8 cellular contexts compared by ENCODE assay signal in the genomic region with DNA sequence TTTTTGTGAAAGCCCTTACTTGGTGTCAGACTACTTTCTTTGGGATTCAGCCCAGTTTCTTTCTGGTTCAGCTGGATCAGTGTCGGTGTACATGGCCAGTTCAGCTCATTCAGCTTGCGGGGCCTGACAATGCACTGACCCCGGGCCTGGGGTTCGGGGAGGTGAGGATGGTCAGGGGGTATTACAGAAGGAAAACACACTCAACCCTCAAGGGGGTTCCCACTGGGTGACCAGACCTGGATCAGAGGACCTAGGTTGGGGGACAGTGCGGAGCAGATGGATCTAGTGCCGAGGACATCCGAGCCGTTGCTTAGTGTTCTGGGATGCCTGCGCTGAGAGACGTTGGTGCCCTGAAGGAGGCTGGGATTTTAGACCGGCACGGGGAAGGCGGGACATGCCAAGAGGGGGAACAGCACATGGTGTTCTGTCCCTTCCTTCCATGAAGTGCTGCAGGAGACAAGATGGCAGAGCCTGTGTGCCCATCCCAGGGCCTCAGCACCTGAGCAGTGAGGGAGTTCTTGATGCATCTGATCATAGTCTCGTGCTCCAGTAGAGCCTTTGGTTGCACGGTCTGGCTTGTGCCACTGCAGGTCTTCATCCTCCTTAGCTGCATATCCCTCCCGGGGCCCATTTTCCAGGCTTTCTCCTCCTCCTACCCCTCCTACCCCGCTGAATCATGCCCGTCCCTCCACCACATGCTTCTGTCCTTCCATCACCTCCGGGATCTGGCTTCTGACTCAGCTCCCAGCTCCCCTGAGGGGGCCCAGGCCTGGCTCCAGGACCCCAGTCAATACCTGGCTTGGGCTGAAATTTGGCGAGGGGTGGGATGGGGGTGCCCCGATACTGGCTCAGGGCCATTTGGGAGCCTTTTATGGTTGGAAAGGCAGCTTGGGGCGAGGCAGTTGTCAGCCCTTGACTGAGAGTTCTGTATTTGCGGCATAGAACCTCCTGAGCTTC. TPM values are rescaled to one million over a fixed set of nuclear protein-coding genes. Genes with fewer than 3 reads are reported as not detected.
A peak's percentile ranks its signal among the peaks of the same experiment; 100 is the strongest.
DNase-seq lines count a peak whose midpoint lies in the region; ATAC-seq, FAIRE-seq and TF ChIP-seq lines count a peak whose summit lies in the region.
"Had no signal": no experiment of that assay in that cellular context is flagged by ENCODE, and none has a peak within 500 bp of the region (broad histone marks: within the 10 kb centered on the region; RNA-seq: fewer than 3 reads in every experiment).

No MANE protein-coding gene starts in this region.

- H3K4me1 ChIP-seq in IMR-90 (ENCODE audit: control insufficient read depth, insufficient read depth, low read length) (peaks cover 27% of the 10 kb centered on the region), left lung (no peaks in the 10 kb centered on the region)

- peaks cover 38% of the 10 kb centered on the region for H3K36me3 ChIP-seq in IMR-90 (ENCODE audit: control insufficient read depth, insufficient read depth, low read length)
- no peaks in the 10 kb centered on the region for H3K36me3 ChIP-seq in left lung

- peak overlapping the region; percentile 98 for H2BK5ac ChIP-seq in IMR-90 (ENCODE audit: low read depth, low read length, poor library complexity, severe bottlenecking)

- peak overlapping the region; percentile 100 for H4K91ac ChIP-seq in IMR-90 (ENCODE audit: insufficient read depth, low read depth, low read length)

- H4K20me1 ChIP-seq in IMR-90 (ENCODE audit: insufficient read depth, low read length), result no peaks in the 10 kb centered on the region

- in situ Hi-C loops in IMR-90 (cut with MboI; ENCODE audit: low sequenced_read_pairs), result no loop called here

- intact Hi-C loops in IMR-90 (cut with micrococcal nuclease), result loop anchor here (2.0 kb wide), 1 partner anchor 50 kb away; no protein-coding TSS in a partner anchor
- intact Hi-C loops in left lung (cut with DNase I), result no loop called here

- H3K27me3 ChIP-seq in IMR-90 (ENCODE audit: control insufficient read depth, insufficient read depth, low read length) (no peaks in the 10 kb centered on the region), left lung (peaks cover 18 to 66% of the 10 kb centered on the region in 2 donors)

- peak overlapping the region; percentile 96 for H3K18ac ChIP-seq in IMR-90 (ENCODE audit: low read depth, low read length)

- BruUV-seq in IMR-90 (replicated peaks; lab: Mats Ljungman, UMichigan), result no TSS peak

- peak overlapping the region; percentile 97 for H2BK20ac ChIP-seq in IMR-90 (ENCODE audit: low read depth, low read length)

- peak overlapping the region; percentile 94 for H2AK9ac ChIP-seq in IMR-90 (replicated peaks; ENCODE audit: low read depth, low read length, poor library complexity)

- H2BK15ac ChIP-seq in IMR-90 (ENCODE audit: low read depth, low read length), result peak overlapping the region; percentile 99

- peak overlapping the region; percentile 59 for H3K4me2 ChIP-seq in IMR-90 (ENCODE audit: low read depth, low read length)

- peaks cover 12 to 37% of the 10 kb centered on the region in 2 experiments for H3K79me1 ChIP-seq in IMR-90 (ENCODE audit: low read depth in 1 of 2, low read length in 2 of 2)

- WGBS in IMR-90 (ENCODE audit: extremely low coverage in 2 of 2, insufficient read length in 1 of 2), 2 experiments, result 35% methylated on average over 7 of the region's 23 CpGs; no CpG with 5 or more reads in 1 of the 2 experiments

- H3K27ac ChIP-seq in IMR-90 (ENCODE audit: insufficient read depth, low read length) (peak overlapping the region; percentile 96), left lung (no peak overlapping the region)

- CTCF ChIA-PET in IMR-90 (lab: Yijun Ruan, JAX), result interaction anchor here (0.7 to 1.4 kb wide), 3 partner anchors 43 to 57 kb away, joined by 3 to 6 read pairs (median 5); a partner anchor contains a TSS

- peak overlapping the region; percentile 100 for H3K14ac ChIP-seq in IMR-90 (replicated peaks; ENCODE audit: low read depth, low read length)

- H4K5ac ChIP-seq in IMR-90 (ENCODE audit: low read depth, low read length), result peak overlapping the region; percentile 96

- H3K23ac ChIP-seq in IMR-90 (ENCODE audit: low read depth, low read length), result peak overlapping the region; percentile 100

- ATAC-seq in IMR-90 (ENCODE audit: low read depth) (peak; percentile 84), left lung (peak; percentile 43), GM19351 (IDR thresholded peaks at IDR 0.05; ENCODE audit: unreplicated experiment) (no peak)

- H3K4ac ChIP-seq in IMR-90 (ENCODE audit: low read depth, low read length), result peak overlapping the region; percentile 100

- TF ChIP-seq RAD21 in IMR-90 (IDR thresholded peaks at IDR 0.05; ENCODE audit: low read length), result no peak

- TF ChIP-seq CTCF in IMR-90 (conservative IDR thresholded peaks at IDR 0.05; ENCODE audit: low read depth, low read length) (no peak), cardiac fibroblast (IDR thresholded peaks at IDR 0.05; ENCODE audit: low read depth, low read length) (no peak), left lung (IDR thresholded peaks at IDR 0.05) (no peak)

- DNase-seq in IMR-90 (peak; percentile 95), cardiac fibroblast (ENCODE audit: low read depth in 2 of 2) (peak; percentile 96 to 97), left lung (no peak), urothelium cell line (ENCODE audit: low spot score) (peak; percentile 92), LoVo (ENCODE audit: low spot score) (no peak), NCI-H510A (lab: John Stamatoyannopoulos, UW) (no peak)
- DNase-seq: activated B cell treated with CpG ODN at 0.5 μM for 24 hours had no signal

- peak overlapping the region; percentile 100 for H2AK5ac ChIP-seq in IMR-90 (ENCODE audit: low read depth, low read length)

- peak overlapping the region; percentile 97 to 98 for H4K8ac ChIP-seq in IMR-90 (ENCODE audit: low read depth in 2 of 2, low read length in 2 of 2)

- H3K56ac ChIP-seq in IMR-90 (ENCODE audit: extremely low read depth, insufficient read depth, low read length), result peak overlapping the region; percentile 98

- TF ChIP-seq POLR2A in IMR-90 (IDR thresholded peaks at IDR 0.05; ENCODE audit: low read depth, low read length), result no peak

- peak; percentile 92 for FAIRE-seq in urothelium cell line (lab: Jason Lieb, UNC)

- H3K9ac ChIP-seq in IMR-90 (ENCODE audit: low read depth, low read length), result peak overlapping the region; percentile 83

- H2BK120ac ChIP-seq in IMR-90 (ENCODE audit: low read depth, low read length), result peak overlapping the region; percentile 99

- dilution Hi-C loops in IMR-90 (cut with HindIII; ENCODE audit: low sequenced_read_pairs, unreplicated experiment), result no loop called here

- H3K9me3 ChIP-seq in IMR-90 (ENCODE audit: control insufficient read depth, insufficient read depth, low read length), result no peaks in the 10 kb centered on the region
- H3K9me3 ChIP-seq in left lung, result no peaks in the 10 kb centered on the region

- H3K4me3 ChIP-seq in IMR-90 (ENCODE audit: insufficient read depth, low read depth, low read length), result no peak overlapping the region
- H3K4me3 ChIP-seq in cardiac fibroblast (replicated peaks in 1 of 2; ENCODE audit: low read depth in 2 of 2, low read length in 2 of 2), result no peak overlapping the region
- no peak overlapping the region for H3K4me3 ChIP-seq in left lung

- peak overlapping the region; percentile 83 for H2AFZ ChIP-seq in IMR-90 (replicated peaks; ENCODE audit: low read length, poor library complexity)

- POLR2A ChIA-PET in IMR-90 (lab: Charles Lee; ENCODE audit: unreplicated experiment), result interaction anchor here (1.4 to 1.6 kb wide), 2 partner anchors 10 to 46 kb away, joined by 3 to 6 read pairs; partner anchors contain the start of gene GMPPA

- peaks cover 29% of the 10 kb centered on the region for H3K9me1 ChIP-seq in IMR-90 (ENCODE audit: insufficient read depth, low read length)

TF ChIP-seq in IMR-90, 13 proteins besides CTCF, POLR2A, EP300 and RAD21 (continues in another document):
- TF ChIP-seq BHLHE40 (IDR thresholded peaks at IDR 0.05; ENCODE audit: low read depth, low read length), result no peak
- TF ChIP-seq RFX5 (IDR thresholded peaks at IDR 0.05; ENCODE audit: low read depth, low read length), result no peak
- TF ChIP-seq RCOR1 (IDR thresholded peaks at IDR 0.05; ENCODE audit: insufficient replicate concordance, low read length), result no peak
- TF ChIP-seq SMC3 (IDR thresholded peaks at IDR 0.05; ENCODE audit: low read depth, low read length), result no peak
- TF ChIP-seq CHD1 (IDR thresholded peaks at IDR 0.05; ENCODE audit: low read depth, low read length), result no peak
- TF ChIP-seq USF2 (IDR thresholded peaks at IDR 0.05; ENCODE audit: low read depth, low read length), result peak; percentile 5; the same call in 1 of the 2 replicates
- TF ChIP-seq CEBPB (IDR thresholded peaks at IDR 0.05; ENCODE audit: low read depth, low read length), result no peak
- TF ChIP-seq FOS (IDR thresholded peaks at IDR 0.05; ENCODE audit: low read depth, low read length), result peak; percentile 90

RNA-seq across cellular contexts. Expression of gene SPEG, which starts 18.0 kb away (rescaled TPM):
- total RNA-seq in IMR-90 (2012; rRNA removed) (6.8 and 7.8 TPM in 2 replicates), left lung (10 to 100 TPM in 1 of 2 donors, 1 to 10 TPM in 1; 7.3 to 11.7 TPM)
- polyA plus RNA-seq in IMR-90 (2012; rRNA removed), result 81.6 and 109 TPM in 2 replicates
- polyA plus RNA-seq in IMR-90 (2012; cell fraction: cytosol; rRNA removed), result 37.7 and 53.1 TPM in 2 replicates
- polyA plus RNA-seq in IMR-90 (2012; cell fraction: nucleus; rRNA removed; ENCODE audit: low replicate concordance), result 492 and 808 TPM in 2 replicates

RNA-seq across cellular contexts. Expression of gene DES, which starts 34.5 kb away (rescaled TPM):
- total RNA-seq in IMR-90 (2012; rRNA removed) (3.3 and 4.3 TPM in 2 replicates), left lung (100 to 1,000 TPM in 1 of 2 donors, 10 to 100 TPM in 1; 32.0 to 101 TPM)
- 4.0 and 4.9 TPM in 2 replicates for polyA plus RNA-seq in IMR-90 (2012; rRNA removed)
- polyA plus RNA-seq in IMR-90 (2012; cell fraction: cytosol; rRNA removed), result 3.4 and 4.1 TPM in 2 replicates
- 3.2 TPM in 2 replicates for polyA plus RNA-seq in IMR-90 (2012; cell fraction: nucleus; rRNA removed; ENCODE audit: low replicate concordance)
- total RNA-seq: activated B cell treated with CpG ODN at 0.5 μM for 24 hours had no signal

RNA-seq across cellular contexts. Expression of gene GMPPA, which starts 46.1 kb away (rescaled TPM):
- 93.0 and 103 TPM in 2 replicates for total RNA-seq in IMR-90 (2012; rRNA removed)
- polyA plus RNA-seq in IMR-90 (2012; rRNA removed), result 124 and 134 TPM in 2 replicates
- 73.7 and 110 TPM in 2 replicates for polyA plus RNA-seq in IMR-90 (2012; cell fraction: cytosol; rRNA removed)
- 322 and 367 TPM in 2 replicates for polyA plus RNA-seq in IMR-90 (2012; cell fraction: nucleus; rRNA removed; ENCODE audit: low replicate concordance)
- 10 to 100 TPM; 43.7 to 50.1 TPM for total RNA-seq in left lung

Comparison
In these comparisons a context has a peak if more than half of its experiments do, and no peak if none do; other contexts are left out.
1. DNase-seq: peak in IMR-90 (single experiment), cardiac fibroblast (2 of 2) and urothelium cell line (single experiment); none in left lung (0 of 2), LoVo (single experiment) and NCI-H510A (single experiment).